In genomic region chr12:63811755-63812154, GRCh38 we compare ENCODE assay signal across 30 cellular contexts.
"Had no signal": no experiment of that assay in that cellular context is flagged by ENCODE, and none has a peak within 500 bp of the region (broad histone marks: within the 10 kb centered on the region; RNA-seq: fewer than 3 reads in every experiment).

No MANE protein-coding gene starts in this region.

- H3K27me3 Mint-ChIP-seq: stimulated activated naive CD8-positive, alpha-beta T cell treated with anti-CD3 and anti-CD28 coated beads, Interleukin-15, Interleukin-2, amounts not matched to agents 100 ng/mL and 50 ng/mL, for 24 hours had no signal

- H3K36me3 Mint-ChIP-seq: natural killer cell treated with Interleukin-12 subunit alpha and Interleukin-12 subunit beta and Interleukin-15 and Interleukin-18, amount 100 ng/mL, for 72 hours had no signal

- H3K27ac ChIP-seq: left lung, lower lobe of right lung, pancreas, prostate gland, skin epidermis, suprapubic skin, thoracic aorta, tibial artery, upper lobe of right lung had no signal

- ATAC-seq: left cardiac atrium; left lung; lower lobe of right lung; mucosa of descending colon; naive thymus-derived CD4-positive, alpha-beta T cell; natural killer cell treated with Interleukin-12 subunit alpha and Interleukin-12 subunit beta and Interleukin-15 and Interleukin-18, amount 100 ng/mL, for 72 hours; pancreas; right cardiac atrium; sciatic nerve; upper lobe of right lung had no signal

- H3K4me3 Mint-ChIP-seq: mesothelial cell of epicardium; naive thymus-derived CD4-positive, alpha-beta T cell; natural killer cell treated with Interleukin-12 subunit alpha and Interleukin-12 subunit beta and Interleukin-15 and Interleukin-18, amount 100 ng/mL, for 72 hours; stimulated activated naive CD8-positive, alpha-beta T cell treated with anti-CD3 and anti-CD28 coated beads, Interleukin-15, Interleukin-2, amounts not matched to agents 100 ng/mL and 50 ng/mL, for 24 hours had no signal

- H3K4me3 ChIP-seq: left lung, lower lobe of right lung, mucosa of descending colon, pancreas, prostate gland, skin epidermis, suprapubic skin, thoracic aorta, tibial artery, upper lobe of right lung had no signal

- H3K27ac Mint-ChIP-seq: mesothelial cell of epicardium; stimulated activated naive CD8-positive, alpha-beta T cell treated with anti-CD3 and anti-CD28 coated beads, Interleukin-15, Interleukin-2, amounts not matched to agents 100 ng/mL and 50 ng/mL, for 24 hours had no signal

- DNase-seq: hippocampal formation; kidney glomerular epithelial cell; left cardiac atrium; left lung; lower lobe of right lung; mammary epithelial cell; mesendoderm; mucosa of descending colon; naive thymus-derived CD4-positive, alpha-beta T cell; nucleus accumbens; pancreas; posterior cingulate gyrus; retina; right cardiac atrium; stimulated activated CD4-positive, alpha-beta T cell treated with anti-CD3 and anti-CD28 coated beads, Interleukin-12 subunit alpha, Interleukin-12 subunit beta, amount 100 ng/mL, for 4 hours; stimulated activated CD4-positive, alpha-beta T cell treated with anti-CD3 and anti-CD28 coated beads, Interleukin-15, amount 100 ng/mL, for 24 hours; stimulated activated CD4-positive, alpha-beta T cell treated with anti-CD3 and anti-CD28 coated beads, Interleukin-2, amount 100 ng/mL, for 24 hours; stimulated activated CD4-positive, alpha-beta T cell treated with anti-CD3 and anti-CD28 coated beads, Interleukin-4, amount 100 ng/mL, for 1 hour; stimulated activated naive CD4-positive, alpha-beta T cell; tibial artery; trophoblast cell; upper lobe of right lung had no signal

- H3K9me3 Mint-ChIP-seq: mesothelial cell of epicardium; natural killer cell treated with Interleukin-12 subunit alpha and Interleukin-12 subunit beta and Interleukin-15 and Interleukin-18, amount 100 ng/mL, for 72 hours; stimulated activated naive CD8-positive, alpha-beta T cell treated with anti-CD3 and anti-CD28 coated beads, Interleukin-15, Interleukin-2, amounts not matched to agents 100 ng/mL and 50 ng/mL, for 24 hours had no signal

- H3K4me1 ChIP-seq: left lung, lower lobe of right lung, prostate gland, suprapubic skin, tibial artery, upper lobe of right lung had no signal

- H3K9me3 ChIP-seq: left lung, lower lobe of right lung, mucosa of descending colon, pancreas, prostate gland, suprapubic skin, thoracic aorta, tibial artery, upper lobe of right lung had no signal

- H3K36me3 ChIP-seq: prostate gland had no signal

- H3K4me1 Mint-ChIP-seq: mesothelial cell of epicardium had no signal
